In genomic region chr10:7297094-7297493, GRCh38 we compare ENCODE assay signal across 23 cellular contexts.
DNase-seq lines count a peak whose midpoint lies in the region; ATAC-seq lines count a peak whose summit lies in the region.
"Had no signal": no experiment of that assay in that cellular context is flagged by ENCODE, and none has a peak within 500 bp of the region (broad histone marks: within the 10 kb centered on the region; RNA-seq: fewer than 3 reads in every experiment).

No MANE protein-coding gene starts in this region.

- H3K36me3 Mint-ChIP-seq in activated naive CD8-positive, alpha-beta T cell treated with anti-CD3 and anti-CD28 coated beads, Interleukin-2, amount 10 ng/mL, durations not matched to agents 7 days and 5 days: peaks cover 31% of the 10 kb centered on the region
- H3K36me3 Mint-ChIP-seq in activated naive CD8-positive, alpha-beta T cell treated with anti-CD3 and anti-CD28 coated beads for 36 hours: peaks cover 39% of the 10 kb centered on the region
- H3K36me3 Mint-ChIP-seq in activated T-helper 1 cell treated with anti-CD3 and anti-CD28 coated beads, Interleukin-12 subunit alpha, Interleukin-12 subunit beta, Interleukin-2, Interleukin-4 antibody, amounts not matched to agents 30 ng/mL and 10 ng/mL and 1 ng/mL, durations not matched to agents 14 hours and 24 hours and 36 hours (ENCODE audit: low read depth): peaks cover 17% of the 10 kb centered on the region
- H3K36me3 Mint-ChIP-seq in natural killer cell treated with Interleukin-12 subunit alpha and Interleukin-12 subunit beta and Interleukin-15 and Interleukin-18, amount 100 ng/mL, for 72 hours: no peaks in the 10 kb centered on the region

- peaks cover 25% of the 10 kb centered on the region for H3K4me1 Mint-ChIP-seq in activated naive CD8-positive, alpha-beta T cell treated with anti-CD3 and anti-CD28 coated beads, Interleukin-2, amount 10 ng/mL, durations not matched to agents 7 days and 5 days
- peaks cover 53% of the 10 kb centered on the region for H3K4me1 Mint-ChIP-seq in activated naive CD8-positive, alpha-beta T cell treated with anti-CD3 and anti-CD28 coated beads for 36 hours
- peaks cover 58% of the 10 kb centered on the region for H3K4me1 Mint-ChIP-seq in activated T-helper 1 cell treated with anti-CD3 and anti-CD28 coated beads, Interleukin-12 subunit alpha, Interleukin-12 subunit beta, Interleukin-2, Interleukin-4 antibody, amounts not matched to agents 30 ng/mL and 10 ng/mL and 1 ng/mL, durations not matched to agents 14 hours and 24 hours and 36 hours (ENCODE audit: low read depth)
- H3K4me1 Mint-ChIP-seq in natural killer cell treated with Interleukin-12 subunit alpha and Interleukin-12 subunit beta and Interleukin-15 and Interleukin-18, amount 100 ng/mL, for 72 hours (ENCODE audit: low read depth in 2 of 2): peaks cover 77 to 85% of the 10 kb centered on the region in 2 donors

- POLR2A ChIA-PET in activated naive CD8-positive, alpha-beta T cell treated with anti-CD3 and anti-CD28 coated beads, Interleukin-2, amount 10 ng/mL, durations not matched to agents 7 days and 5 days (lab: Charles Lee): no interaction called here

- no peak overlapping the region for H3K4me3 Mint-ChIP-seq in activated naive CD8-positive, alpha-beta T cell treated with anti-CD3 and anti-CD28 coated beads, Interleukin-2, amount 10 ng/mL, durations not matched to agents 7 days and 5 days
- no peak overlapping the region for H3K4me3 Mint-ChIP-seq in activated naive CD8-positive, alpha-beta T cell treated with anti-CD3 and anti-CD28 coated beads for 36 hours
- H3K4me3 Mint-ChIP-seq in activated T-helper 1 cell treated with anti-CD3 and anti-CD28 coated beads, Interleukin-12 subunit alpha, Interleukin-12 subunit beta, Interleukin-2, Interleukin-4 antibody, amounts not matched to agents 30 ng/mL and 10 ng/mL and 1 ng/mL, durations not matched to agents 14 hours and 24 hours and 36 hours: no peak overlapping the region
- no peak overlapping the region for H3K4me3 Mint-ChIP-seq in natural killer cell treated with Interleukin-12 subunit alpha and Interleukin-12 subunit beta and Interleukin-15 and Interleukin-18, amount 100 ng/mL, for 72 hours
- H3K4me3 Mint-ChIP-seq: H9, HFFc6, IgD-negative memory B cell had no signal

- no peak overlapping the region for H3K27ac Mint-ChIP-seq in activated naive CD8-positive, alpha-beta T cell treated with anti-CD3 and anti-CD28 coated beads, Interleukin-2, amount 10 ng/mL, durations not matched to agents 7 days and 5 days
- H3K27ac Mint-ChIP-seq in activated naive CD8-positive, alpha-beta T cell treated with anti-CD3 and anti-CD28 coated beads for 36 hours: no peak overlapping the region
- peak overlapping the region; percentile 31 for H3K27ac Mint-ChIP-seq in activated T-helper 1 cell treated with anti-CD3 and anti-CD28 coated beads, Interleukin-12 subunit alpha, Interleukin-12 subunit beta, Interleukin-2, Interleukin-4 antibody, amounts not matched to agents 30 ng/mL and 10 ng/mL and 1 ng/mL, durations not matched to agents 14 hours and 24 hours and 36 hours
- H3K27ac Mint-ChIP-seq in natural killer cell treated with Interleukin-12 subunit alpha and Interleukin-12 subunit beta and Interleukin-15 and Interleukin-18, amount 100 ng/mL, for 72 hours: peak overlapping the region; percentile 16 to 92
- H3K27ac Mint-ChIP-seq: HFFc6 had no signal

- H3K9me3 Mint-ChIP-seq in activated naive CD8-positive, alpha-beta T cell treated with anti-CD3 and anti-CD28 coated beads, Interleukin-2, amount 10 ng/mL, durations not matched to agents 7 days and 5 days: no peaks in the 10 kb centered on the region
- H3K9me3 Mint-ChIP-seq in activated naive CD8-positive, alpha-beta T cell treated with anti-CD3 and anti-CD28 coated beads for 36 hours: peaks cover 5% of the 10 kb centered on the region
- H3K9me3 Mint-ChIP-seq in activated T-helper 1 cell treated with anti-CD3 and anti-CD28 coated beads, Interleukin-12 subunit alpha, Interleukin-12 subunit beta, Interleukin-2, Interleukin-4 antibody, amounts not matched to agents 30 ng/mL and 10 ng/mL and 1 ng/mL, durations not matched to agents 14 hours and 24 hours and 36 hours: no peaks in the 10 kb centered on the region
- H3K9me3 Mint-ChIP-seq in natural killer cell treated with Interleukin-12 subunit alpha and Interleukin-12 subunit beta and Interleukin-15 and Interleukin-18, amount 100 ng/mL, for 72 hours: no peaks in the 10 kb centered on the region
- H3K9me3 Mint-ChIP-seq: CD8-positive, alpha-beta memory T cell; H9; IgD-negative memory B cell had no signal

- intact Hi-C loops in activated T-helper 1 cell treated with anti-CD3 and anti-CD28 coated beads, Interleukin-12 subunit alpha, Interleukin-12 subunit beta, Interleukin-2, Interleukin-4 antibody, amounts not matched to agents 30 ng/mL and 10 ng/mL and 1 ng/mL, durations not matched to agents 14 hours and 24 hours and 36 hours (cut with micrococcal nuclease): no loop called here

- peak; percentile 39 for ATAC-seq in activated naive CD8-positive, alpha-beta T cell treated with anti-CD3 and anti-CD28 coated beads, Interleukin-2, amount 10 ng/mL, durations not matched to agents 7 days and 5 days (ENCODE audit: low read depth)
- ATAC-seq in natural killer cell treated with Interleukin-12 subunit alpha and Interleukin-12 subunit beta and Interleukin-15 and Interleukin-18, amount 100 ng/mL, for 72 hours: no peak
- ATAC-seq in HG03342 (IDR thresholded peaks at IDR 0.05; ENCODE audit: unreplicated experiment): no peak
- ATAC-seq in HG03442 (IDR thresholded peaks at IDR 0.05; ENCODE audit: unreplicated experiment): no peak

- DNase-seq in activated naive CD8-positive, alpha-beta T cell treated with anti-CD3 and anti-CD28 coated beads, Interleukin-2, amount 10 ng/mL, durations not matched to agents 7 days and 5 days: no peak
- no peak for DNase-seq in activated naive CD8-positive, alpha-beta T cell treated with anti-CD3 and anti-CD28 coated beads for 36 hours
- DNase-seq in activated T-helper 1 cell treated with anti-CD3 and anti-CD28 coated beads, Interleukin-12 subunit alpha, Interleukin-12 subunit beta, Interleukin-2, Interleukin-4 antibody, amounts not matched to agents 30 ng/mL and 10 ng/mL and 1 ng/mL, durations not matched to agents 14 hours and 24 hours and 36 hours (ENCODE audit: low spot score): no peak
- DNase-seq in natural killer cell treated with Interleukin-12 subunit alpha and Interleukin-12 subunit beta and Interleukin-15 and Interleukin-18, amount 100 ng/mL, for 72 hours (ENCODE audit: low spot score): no peak
- no peak for DNase-seq in activated T-cell treated with anti-CD3 and anti-CD28 coated beads, Interleukin-2, amount 50 U/mL, for 1 hour
- DNase-seq: 8988T; Calu3; CD8-positive, alpha-beta memory T cell; GDM1; H9; HFFc6; Karpas-422; NCI-H1048; NCI-H1417 treated with DMSO at 0.1 percent for 48 hours; NCI-H187; NCI-H226; NCI-H510A treated with DMSO at 0.1 percent for 48 hours; NCI-H748 treated with DMSO at 0.1 percent for 48 hours; SIG-M5; SK-N-SH had no signal

- H3K27me3 Mint-ChIP-seq in activated naive CD8-positive, alpha-beta T cell treated with anti-CD3 and anti-CD28 coated beads, Interleukin-2, amount 10 ng/mL, durations not matched to agents 7 days and 5 days: no peaks in the 10 kb centered on the region
- H3K27me3 Mint-ChIP-seq in activated naive CD8-positive, alpha-beta T cell treated with anti-CD3 and anti-CD28 coated beads for 36 hours: no peaks in the 10 kb centered on the region
- no peaks in the 10 kb centered on the region for H3K27me3 Mint-ChIP-seq in activated T-helper 1 cell treated with anti-CD3 and anti-CD28 coated beads, Interleukin-12 subunit alpha, Interleukin-12 subunit beta, Interleukin-2, Interleukin-4 antibody, amounts not matched to agents 30 ng/mL and 10 ng/mL and 1 ng/mL, durations not matched to agents 14 hours and 24 hours and 36 hours (ENCODE audit: insufficient read depth)
- H3K27me3 Mint-ChIP-seq in natural killer cell treated with Interleukin-12 subunit alpha and Interleukin-12 subunit beta and Interleukin-15 and Interleukin-18, amount 100 ng/mL, for 72 hours: no peaks in the 10 kb centered on the region
- H3K27me3 Mint-ChIP-seq: IgD-negative memory B cell had no signal

Comparison
In these comparisons a context has a peak if more than half of its experiments do, and no peak if none do; other contexts are left out.
1. H3K27ac Mint-ChIP-seq: peak in activated T-helper 1 cell treated with anti-CD3 and anti-CD28 coated beads, Interleukin-12 subunit alpha, Interleukin-12 subunit beta, Interleukin-2, Interleukin-4 antibody, amounts not matched to agents 30 ng/mL and 10 ng/mL and 1 ng/mL, durations not matched to agents 14 hours and 24 hours and 36 hours (single experiment) and natural killer cell treated with Interleukin-12 subunit alpha and Interleukin-12 subunit beta and Interleukin-15 and Interleukin-18, amount 100 ng/mL, for 72 hours (2 of 2); none in activated naive CD8-positive, alpha-beta T cell treated with anti-CD3 and anti-CD28 coated beads, Interleukin-2, amount 10 ng/mL, durations not matched to agents 7 days and 5 days (single experiment) and activated naive CD8-positive, alpha-beta T cell treated with anti-CD3 and anti-CD28 coated beads for 36 hours (single experiment).